13 cellular contexts compared by ENCODE assay signal in genomic region chr5:135318037-135318436, GRCh38.
"Had no signal": no experiment of that assay in that cellular context is flagged by ENCODE, and none has a peak within 500 bp of the region (broad histone marks: within the 10 kb centered on the region; RNA-seq: fewer than 3 reads in every experiment).

No MANE protein-coding gene starts in this region.

- H3K9me3 Mint-ChIP-seq: activated T-cell treated with anti-CD3 and anti-CD28 coated beads, Interleukin-2, amount 50 U/mL, for 24 hours; memory B cell; naive thymus-derived CD8-positive, alpha-beta T cell had no signal

- DNase-seq: activated CD4-positive, alpha-beta T cell treated with anti-CD3 and anti-CD28 coated beads for 48 hours; activated naive CD4-positive, alpha-beta T cell treated with anti-CD3 and anti-CD28 coated beads, Interleukin-2, amount 50 U/mL, for 16 hours; activated T-cell treated with anti-CD3 and anti-CD28 coated beads, Interleukin-2, amount 50 U/mL, for 24 hours; cerebellar nuclear complex; cortex of kidney; erythroblast; immature natural killer cell; naive thymus-derived CD8-positive, alpha-beta T cell; stimulated activated naive CD4-positive, alpha-beta T cell treated with Interleukin-2 at 50 U/mL for 16 hours; substantia nigra; SW 1271; T-helper 2 cell had no signal

- H3K36me3 Mint-ChIP-seq: memory B cell; naive thymus-derived CD8-positive, alpha-beta T cell had no signal

- H3K4me3 Mint-ChIP-seq: activated T-cell treated with anti-CD3 and anti-CD28 coated beads, Interleukin-2, amount 50 U/mL, for 24 hours; immature natural killer cell; memory B cell; naive thymus-derived CD8-positive, alpha-beta T cell had no signal

- H3K27me3 Mint-ChIP-seq: activated T-cell treated with anti-CD3 and anti-CD28 coated beads, Interleukin-2, amount 50 U/mL, for 24 hours; memory B cell had no signal

- H3K4me1 Mint-ChIP-seq: memory B cell had no signal

- H3K27ac Mint-ChIP-seq: activated T-cell treated with anti-CD3 and anti-CD28 coated beads, Interleukin-2, amount 50 U/mL, for 24 hours; immature natural killer cell; memory B cell; naive thymus-derived CD8-positive, alpha-beta T cell had no signal

- ATAC-seq: naive thymus-derived CD8-positive, alpha-beta T cell had no signal
